Comparison of ENCODE assay signal across 13 cellular contexts in the genomic region with DNA sequence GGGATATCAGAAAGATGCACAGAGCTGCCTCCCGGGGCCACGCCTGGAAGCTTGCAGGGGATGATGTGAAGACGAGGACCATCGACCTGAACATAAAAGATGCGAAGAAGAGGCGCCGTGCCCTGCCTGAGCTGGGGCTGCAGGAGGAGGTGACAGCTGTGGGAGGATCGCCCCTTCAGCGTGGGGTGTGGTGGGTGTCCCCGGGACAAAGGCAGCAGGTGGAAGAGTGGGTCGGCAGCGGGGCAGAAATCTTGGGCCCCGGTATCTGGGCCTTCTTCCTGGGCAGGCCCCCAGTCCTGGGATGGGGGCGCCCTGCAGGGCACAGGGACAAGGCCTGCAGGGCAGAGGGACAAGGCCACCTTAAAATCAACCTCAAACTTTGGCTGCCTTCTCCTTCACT.
A peak's percentile ranks its signal among the peaks of the same experiment; 100 is the strongest.
DNase-seq lines count a peak whose midpoint lies in the region; ATAC-seq and TF ChIP-seq lines count a peak whose summit lies in the region.
"Had no signal": no experiment of that assay in that cellular context is flagged by ENCODE, and none has a peak within 500 bp of the region (broad histone marks: within the 10 kb centered on the region; RNA-seq: fewer than 3 reads in every experiment).

No MANE protein-coding gene starts in this region.

- intact Hi-C loops in posterior vena cava (cut with DNase I) = no loop called here

- H3K27ac Mint-ChIP-seq in activated naive CD4-positive, alpha-beta T cell treated with anti-CD3 and anti-CD28 coated beads, Interleukin-2, amount 50 U/mL, for 24 hours = peak overlapping the region; percentile 68
- peak overlapping the region; percentile 96 for H3K27ac Mint-ChIP-seq in mesothelial cell of epicardium
- H3K27ac Mint-ChIP-seq in naive thymus-derived CD8-positive, alpha-beta T cell = no peak overlapping the region
- H3K27ac Mint-ChIP-seq: CD14-positive monocyte; CD4-positive, alpha-beta memory T cell had no signal

- no peaks in the 10 kb centered on the region for H3K4me1 Mint-ChIP-seq in activated naive CD4-positive, alpha-beta T cell treated with anti-CD3 and anti-CD28 coated beads, Interleukin-2, amount 50 U/mL, for 24 hours
- H3K4me1 Mint-ChIP-seq in mesothelial cell of epicardium = peaks cover 50% of the 10 kb centered on the region
- H3K4me1 Mint-ChIP-seq in naive thymus-derived CD8-positive, alpha-beta T cell = no peaks in the 10 kb centered on the region
- H3K4me1 Mint-ChIP-seq: CD14-positive monocyte; CD4-positive, alpha-beta memory T cell had no signal

- no peaks in the 10 kb centered on the region for H3K9me3 Mint-ChIP-seq in activated naive CD4-positive, alpha-beta T cell treated with anti-CD3 and anti-CD28 coated beads, Interleukin-2, amount 50 U/mL, for 24 hours
- H3K9me3 Mint-ChIP-seq in mesothelial cell of epicardium = no peaks in the 10 kb centered on the region
- no peaks in the 10 kb centered on the region for H3K9me3 Mint-ChIP-seq in naive thymus-derived CD8-positive, alpha-beta T cell
- H3K9me3 Mint-ChIP-seq: CD4-positive, alpha-beta memory T cell had no signal

- no peak overlapping the region for H3K4me3 Mint-ChIP-seq in activated naive CD4-positive, alpha-beta T cell treated with anti-CD3 and anti-CD28 coated beads, Interleukin-2, amount 50 U/mL, for 24 hours
- no peak overlapping the region for H3K4me3 Mint-ChIP-seq in mesothelial cell of epicardium
- no peak overlapping the region for H3K4me3 Mint-ChIP-seq in naive thymus-derived CD8-positive, alpha-beta T cell
- H3K4me3 Mint-ChIP-seq: CD14-positive monocyte; CD4-positive, alpha-beta memory T cell had no signal

- no peak for DNase-seq in activated naive CD4-positive, alpha-beta T cell (lab: John Stamatoyannopoulos, UW)
- DNase-seq in mesothelial cell of epicardium (ENCODE audit: low spot score in 2 of 2, unreplicated experiment in 2 of 2) = no peak
- DNase-seq in posterior vena cava (ENCODE audit: low spot score) = peak; percentile 64
- no peak for DNase-seq in naive thymus-derived CD8-positive, alpha-beta T cell
- DNase-seq: 8988T; CD4-positive, alpha-beta memory T cell; DMS79 treated with DMSO at 0.1 percent for 48 hours; GF-D8; HCEC 1CT had no signal

- no peak for ATAC-seq in GM18868 (IDR thresholded peaks at IDR 0.05; ENCODE audit: unreplicated experiment)
- no peak for ATAC-seq in HG02623 (IDR thresholded peaks at IDR 0.05; ENCODE audit: unreplicated experiment)
- no peak for ATAC-seq in naive thymus-derived CD8-positive, alpha-beta T cell

- POLR2A ChIA-PET in naive thymus-derived CD8-positive, alpha-beta T cell (lab: Charles Lee) = no interaction called here

- H3K27me3 Mint-ChIP-seq in activated naive CD4-positive, alpha-beta T cell treated with anti-CD3 and anti-CD28 coated beads, Interleukin-2, amount 50 U/mL, for 24 hours = peaks cover 3% of the 10 kb centered on the region
- H3K27me3 Mint-ChIP-seq in mesothelial cell of epicardium (ENCODE audit: low read depth) = no peaks in the 10 kb centered on the region
- H3K27me3 Mint-ChIP-seq in naive thymus-derived CD8-positive, alpha-beta T cell = peaks cover 0 to 9% (median 3%) of the 10 kb centered on the region in 5 donors

- H3K36me3 Mint-ChIP-seq in activated naive CD4-positive, alpha-beta T cell treated with anti-CD3 and anti-CD28 coated beads, Interleukin-2, amount 50 U/mL, for 24 hours = no peaks in the 10 kb centered on the region
- no peaks in the 10 kb centered on the region for H3K36me3 Mint-ChIP-seq in mesothelial cell of epicardium
- H3K36me3 Mint-ChIP-seq in naive thymus-derived CD8-positive, alpha-beta T cell = no peaks in the 10 kb centered on the region
- H3K36me3 Mint-ChIP-seq: CD14-positive monocyte; CD4-positive, alpha-beta memory T cell had no signal

- no peak for TF ChIP-seq CTCF in mesothelial cell of epicardium (IDR thresholded peaks at IDR 0.05; ENCODE audit: unreplicated experiment)

Comparison
In these comparisons a context has a peak if more than half of its experiments do, and no peak if none do; other contexts are left out.
1. H3K27ac Mint-ChIP-seq: peak in activated naive CD4-positive, alpha-beta T cell treated with anti-CD3 and anti-CD28 coated beads, Interleukin-2, amount 50 U/mL, for 24 hours (single experiment) and mesothelial cell of epicardium (single experiment); none in naive thymus-derived CD8-positive, alpha-beta T cell (0 of 10).